ENCODE assay signal across 10 cellular contexts in genomic region chr7:150955519-150956394, GRCh38. TPM values are rescaled to one million over a fixed set of nuclear protein-coding genes. Genes with fewer than 3 reads are reported as not detected.
DNase-seq lines count a peak whose midpoint lies in the region; ATAC-seq, FAIRE-seq and TF ChIP-seq lines count a peak whose summit lies in the region.
"Had no signal": no experiment of that assay in that cellular context is flagged by ENCODE, and none has a peak within 500 bp of the region (broad histone marks: within the 10 kb centered on the region; RNA-seq: fewer than 3 reads in every experiment).

No MANE protein-coding gene starts in this region.

- peak overlapping the region; percentile 89 for H4K91ac ChIP-seq in H1 (replicated peaks; ENCODE audit: insufficient read length, low read length)

- H3K27me3 ChIP-seq in H1 (replicated peaks in 1 of 4; ENCODE audit: control insufficient read depth in 3 of 4, extremely low read depth in 1 of 4, insufficient read depth in 3 of 4, low read length in 3 of 4) (peaks cover 0 to 27% (median 14%) of the 10 kb centered on the region in 4 experiments; a peak in 5 of 7 replicates), muscle layer of duodenum (ENCODE audit: low read depth, low read length) (no peaks in the 10 kb centered on the region), vagina (no peaks in the 10 kb centered on the region)

- intact Hi-C loops in vagina (cut with DNase I), result no loop called here

- no peak overlapping the region for H3K27ac ChIP-seq in H1 (ENCODE audit: low read depth, low read length)
- H3K27ac ChIP-seq in muscle layer of duodenum (ENCODE audit: low read length), result no peak overlapping the region
- H3K27ac ChIP-seq in vagina, result peak overlapping the region; percentile 55

- H3K27me3 Mint-ChIP-seq in stimulated activated naive CD8-positive, alpha-beta T cell treated with anti-CD3 and anti-CD28 coated beads, Interleukin-15, amount 100 ng/mL, for 72 hours, result peaks cover 55% of the 10 kb centered on the region

- peak; percentile 4 for ATAC-seq in stimulated activated naive CD8-positive, alpha-beta T cell treated with anti-CD3 and anti-CD28 coated beads, Interleukin-15, amount 100 ng/mL, for 72 hours
- no peak for ATAC-seq in stimulated activated naive CD8-positive, alpha-beta T cell treated with anti-CD3 and anti-CD28 coated beads, Interleukin-15, Interleukin-2, amounts not matched to agents 100 U/mL and 50 U/mL, for 24 hours
- ATAC-seq in HG02588 (IDR thresholded peaks at IDR 0.05; ENCODE audit: unreplicated experiment), result no peak
- ATAC-seq: GM12878 had no signal

- H3K27ac Mint-ChIP-seq in stimulated activated naive CD8-positive, alpha-beta T cell treated with anti-CD3 and anti-CD28 coated beads, Interleukin-15, amount 100 ng/mL, for 72 hours, result no peak overlapping the region

- H3K14ac ChIP-seq in H1 (ENCODE audit: insufficient read length), result no peak overlapping the region

- H3K4me2 ChIP-seq in H1 (ENCODE audit: insufficient read depth in 1 of 2, low read depth in 2 of 2, low read length in 2 of 2), result peak overlapping the region in 1 of 2 experiments; percentile 50; a peak in 2 of 4 replicates

- peaks cover 0 to 17% (median 9%) of the 10 kb centered on the region in 4 experiments; a peak in 5 of 7 replicates for H3K4me1 ChIP-seq in H1 (replicated peaks in 1 of 4; ENCODE audit: control insufficient read depth in 3 of 4, insufficient read depth in 4 of 4, low read length in 3 of 4)
- H3K4me1 ChIP-seq in muscle layer of duodenum (ENCODE audit: control insufficient read depth in 1 of 2, insufficient read depth in 2 of 2, low read length in 2 of 2), result peaks cover 0 to 34% of the 10 kb centered on the region in 2 donors
- peaks cover 10% of the 10 kb centered on the region for H3K4me1 ChIP-seq in vagina

- peak overlapping the region; percentile 72; the same call in 1 of the 2 replicates for H2BK20ac ChIP-seq in H1 (ENCODE audit: low read length)

- 78% methylated on average over 16 of the region's 38 CpGs; no CpG with 5 or more reads in 1 of the 2 experiments for WGBS in H1 (ENCODE audit: extremely low coverage in 1 of 2, insufficient coverage in 1 of 2, insufficient read length in 1 of 2, insufficient replicate concordance in 2 of 2, low coverage in 1 of 2, low lambda C conversion rate in 2 of 2, missing lambda C conversion rate in 1 of 2), 2 experiments

- no peaks in the 10 kb centered on the region for H3K9me3 Mint-ChIP-seq in stimulated activated naive CD8-positive, alpha-beta T cell treated with anti-CD3 and anti-CD28 coated beads, Interleukin-15, amount 100 ng/mL, for 72 hours

- no peak overlapping the region for H2AFZ ChIP-seq in H1 (ENCODE audit: low read length)

- POLR2A ChIA-PET in H1 (lab: Charles Lee; ENCODE audit: partially characterized antibody), result interaction anchor here (0.7 to 1.4 kb wide), 2 partner anchors 23 kb away, joined by 3 read pairs; no protein-coding TSS in a partner anchor

- no peak for TF ChIP-seq RAD21 in H1 (IDR thresholded peaks at IDR 0.05 in 1 of 2, conservative IDR thresholded peaks at IDR 0.05 in 1 of 2; ENCODE audit: low read depth in 2 of 2, low read length in 2 of 2)

- H2AK5ac ChIP-seq in H1 (ENCODE audit: low read depth, low read length), result no peak overlapping the region; the same call in 1 of the 2 replicates

- peak overlapping the region; percentile 80; the same call in 1 of the 2 replicates for H2BK12ac ChIP-seq in H1 (ENCODE audit: low read depth, low read length)

- CTCF ChIA-PET in H1 (lab: Charles Lee; ENCODE audit: partially characterized antibody), result interaction anchor here (2.4 to 25.2 kb wide), 3 partner anchors 19 to 58 kb away, joined by 7 to 797 read pairs (median 9); partner anchors contain the start of gene KCNH2

- H2BK15ac ChIP-seq in H1 (ENCODE audit: low read length), result peak overlapping the region; percentile 95; the same call in 1 of the 2 replicates

- H3K79me1 ChIP-seq in H1 (ENCODE audit: low read depth, low read length), result no peaks in the 10 kb centered on the region

- H3K36me3 ChIP-seq in H1 (ENCODE audit: control insufficient read depth in 2 of 4, insufficient read depth in 4 of 4, low read length in 3 of 4) (no peaks in the 10 kb centered on the region; a peak in 1 of 8 replicates), muscle layer of duodenum (ENCODE audit: control insufficient read depth in 1 of 2, insufficient read depth in 2 of 2, low read length in 2 of 2) (peaks cover 0 to 11% of the 10 kb centered on the region in 2 donors), vagina (no peaks in the 10 kb centered on the region)

- H3K18ac ChIP-seq in H1 (ENCODE audit: extremely low read depth, low read length), result peak overlapping the region; percentile 90

- H3K9me3 ChIP-seq in H1 (ENCODE audit: insufficient read depth in 2 of 2, low read depth in 1 of 2, low read length in 1 of 2) (no peaks in the 10 kb centered on the region), muscle layer of duodenum (ENCODE audit: control insufficient read depth in 1 of 2, low read length in 2 of 2) (no peaks in the 10 kb centered on the region), vagina (no peaks in the 10 kb centered on the region)

- no peaks in the 10 kb centered on the region; the same call in 1 of the 2 replicates for H3K23me2 ChIP-seq in H1 (ENCODE audit: low read depth, low read length)

- H3K56ac ChIP-seq in H1 (replicated peaks; ENCODE audit: insufficient read length, low read depth, low read length), result no peak overlapping the region

- H3K4me3 ChIP-seq in H1 (ENCODE audit: extremely low read depth in 1 of 4, insufficient read depth in 2 of 4, low read depth in 3 of 4, low read length in 4 of 4) (no peak overlapping the region), muscle layer of duodenum (ENCODE audit: low read depth in 1 of 2, low read length in 2 of 2) (peak overlapping the region; percentile 12 to 67), vagina (peak overlapping the region; percentile 17 to 33)
- H3K4me3 ChIP-seq: GM12878 had no signal

- H4K8ac ChIP-seq in H1 (ENCODE audit: extremely low read depth, insufficient read depth, low read length), result no peak overlapping the region

- FAIRE-seq in H1 (lab: Jason Lieb, UNC), result no peak
- FAIRE-seq: GM12878 had no signal

- TF ChIP-seq CTCF in H1 (IDR thresholded peaks at IDR 0.05; ENCODE audit: control extremely low read depth in 1 of 3, insufficient read depth in 1 of 3, low read depth in 1 of 3, low read length in 3 of 3) (no peak), vagina (IDR thresholded peaks at IDR 0.05) (no peak)

- H2BK5ac ChIP-seq in H1 (ENCODE audit: low read depth, low read length), result peak overlapping the region; percentile 71; the same call in 1 of the 2 replicates

- peak overlapping the region; percentile 37 for H4K5ac ChIP-seq in H1 (ENCODE audit: insufficient read length, low read depth, low read length)

- H3K4ac ChIP-seq in H1 (replicated peaks; ENCODE audit: insufficient read length, low read depth, low read length), result no peak overlapping the region

- TF ChIP-seq EP300 in H1 (IDR thresholded peaks at IDR 0.05; ENCODE audit: borderline replicate concordance in 1 of 2, low read depth in 2 of 2, low read length in 2 of 2), result no peak

- no peak overlapping the region for H2BK120ac ChIP-seq in H1 (replicated peaks; ENCODE audit: low read depth, low read length)

- DNase-seq in stimulated activated naive CD8-positive, alpha-beta T cell treated with anti-CD3 and anti-CD28 coated beads, Interleukin-15, amount 100 ng/mL, for 72 hours, result no peak
- no peak for DNase-seq in stimulated activated naive CD8-positive, alpha-beta T cell treated with anti-CD3 and anti-CD28 coated beads, Interleukin-15, Interleukin-2, amounts not matched to agents 100 U/mL and 50 U/mL, for 24 hours
- DNase-seq in H1 (ENCODE audit: low read depth in 1 of 2, low spot score in 2 of 2) (peak in 1 of 2 experiments; percentile 63), vagina (ENCODE audit: extremely low spot score in 2 of 2) (no peak), T-helper 1 cell (no peak), germinal center (ENCODE audit: low spot score) (no peak)

- no peak overlapping the region for H3K23ac ChIP-seq in H1 (ENCODE audit: insufficient read length)

- TF ChIP-seq POLR2A in H1 (IDR thresholded peaks at IDR 0.05; ENCODE audit: control extremely low read depth in 1 of 2, low read depth in 2 of 2, low read length in 2 of 2) (no peak), vagina (IDR thresholded peaks at IDR 0.05) (no peak)

- peaks cover 0 to 1% of the 10 kb centered on the region in 2 experiments for H4K20me1 ChIP-seq in H1 (replicated peaks in 1 of 2; ENCODE audit: control insufficient read depth in 1 of 2, insufficient read depth in 2 of 2, low read length in 2 of 2)

- H3K79me2 ChIP-seq in H1 (ENCODE audit: control insufficient read depth in 1 of 2, insufficient read depth in 2 of 2, low read length in 2 of 2), result no peaks in the 10 kb centered on the region

- no peak overlapping the region for H3K9ac ChIP-seq in H1 (replicated peaks in 1 of 4; ENCODE audit: extremely low read depth in 1 of 4, low read depth in 3 of 4, low read length in 3 of 4)

- H3K4me1 Mint-ChIP-seq in stimulated activated naive CD8-positive, alpha-beta T cell treated with anti-CD3 and anti-CD28 coated beads, Interleukin-15, amount 100 ng/mL, for 72 hours, result peaks cover 23% of the 10 kb centered on the region

- H3K4me3 Mint-ChIP-seq in stimulated activated naive CD8-positive, alpha-beta T cell treated with anti-CD3 and anti-CD28 coated beads, Interleukin-15, amount 100 ng/mL, for 72 hours, result no peak overlapping the region

TF ChIP-seq in H1, 55 proteins besides CTCF, POLR2A, EP300 and RAD21 (continues in another document):
- no peak for TF ChIP-seq SIRT6 (IDR thresholded peaks at IDR 0.05; ENCODE audit: low read length)
- no peak for TF ChIP-seq BACH1 (IDR thresholded peaks at IDR 0.05; ENCODE audit: low read length)

RNA-seq across cellular contexts. Expression of gene KCNH2, which starts 22.4 kb away (rescaled TPM):
- 7.7 and 8.0 TPM in 2 replicates for total RNA-seq in H1 (2021; fragmentation: NEBNext Ultra II Directional; extraction: Animal tissue kit (Norgen Biotek cat#: 25700))
- polyA plus RNA-seq in H1 (2011; rRNA removed), result 15.0 and 20.5 TPM in 2 replicates
- polyA plus RNA-seq in H1 (2011; cell fraction: cytosol; rRNA removed), result 13.4 TPM
- 23.6 TPM for polyA plus RNA-seq in H1 (2011; cell fraction: nucleus; rRNA removed)
- 5.5 to 12.1 TPM (median 10.4 TPM) in 4 replicates for polyA plus RNA-seq in H1 (2012, experiment 1 of 2)
- polyA plus RNA-seq in H1 (2012, experiment 2 of 2), result 7.6 TPM
- 7.6 TPM for polyA plus RNA-seq in H1 (2013, experiment 1 of 2)
- polyA plus RNA-seq in H1 (2013, experiment 2 of 2), result 7.2 TPM
- polyA minus RNA-seq in H1 (2011; rRNA and poly(A)+ RNA removed), result 8.9 and 10.2 TPM in 2 replicates
- polyA minus RNA-seq in H1 (2011; cell fraction: cytosol; rRNA and poly(A)+ RNA removed), result 9.5 TPM
- 7.0 TPM for polyA minus RNA-seq in H1 (2011; cell fraction: nucleus; rRNA and poly(A)+ RNA removed)
- total RNA-seq in vagina, result 6.4 TPM

RNA-seq across cellular contexts. Expression of gene NOS3, which starts 35.1 kb away (rescaled TPM):
- 4.4 and 4.7 TPM in 2 replicates for total RNA-seq in H1 (2021; fragmentation: NEBNext Ultra II Directional; extraction: Animal tissue kit (Norgen Biotek cat#: 25700))
- 16.2 and 20.9 TPM in 2 replicates for polyA plus RNA-seq in H1 (2011; rRNA removed)
- polyA plus RNA-seq in H1 (2011; cell fraction: cytosol; rRNA removed), result 8.1 TPM
- polyA plus RNA-seq in H1 (2011; cell fraction: nucleus; rRNA removed), result 12.6 TPM
- 4.2 to 10.6 TPM (median 8.1 TPM) in 4 replicates for polyA plus RNA-seq in H1 (2012, experiment 1 of 2)
- 5.2 TPM for polyA plus RNA-seq in H1 (2012, experiment 2 of 2)
- 4.2 TPM for polyA plus RNA-seq in H1 (2013, experiment 1 of 2)
- polyA plus RNA-seq in H1 (2013, experiment 2 of 2), result 3.5 TPM
- 5.4 and 6.9 TPM in 2 replicates for polyA minus RNA-seq in H1 (2011; rRNA and poly(A)+ RNA removed)
- polyA minus RNA-seq in H1 (2011; cell fraction: cytosol; rRNA and poly(A)+ RNA removed), result 7.7 TPM
- polyA minus RNA-seq in H1 (2011; cell fraction: nucleus; rRNA and poly(A)+ RNA removed), result 10.1 TPM
- total RNA-seq in vagina, result 22.8 TPM
- total RNA-seq: SK-MEL-5 had no signal

Comparison
In these comparisons a context has a peak if more than half of its experiments do, and no peak if none do; other contexts are left out.
1. H3K4me3 ChIP-seq: peak in muscle layer of duodenum (2 of 2) and vagina (2 of 2); none in H1 (0 of 4).